ENCODE assay signal across 20 cellular contexts in genomic region chr17:77151236-77151635, GRCh38. TPM values are rescaled to one million over a fixed set of nuclear protein-coding genes. Genes with fewer than 3 reads are reported as not detected.
DNase-seq lines count a peak whose midpoint lies in the region; ATAC-seq, FAIRE-seq and TF ChIP-seq lines count a peak whose summit lies in the region.
"Had no signal": no experiment of that assay in that cellular context is flagged by ENCODE, and none has a peak within 500 bp of the region (broad histone marks: within the 10 kb centered on the region; RNA-seq: fewer than 3 reads in every experiment).

No MANE protein-coding gene starts in this region.

- no peaks in the 10 kb centered on the region for H3K9me3 ChIP-seq in left ventricle myocardium inferior (replicated peaks)
- no peaks in the 10 kb centered on the region for H3K9me3 ChIP-seq in endothelial cell of umbilical vein (replicated peaks; ENCODE audit: control insufficient read depth, insufficient read depth, low read length)
- no peaks in the 10 kb centered on the region for H3K9me3 ChIP-seq in vagina

- no peaks in the 10 kb centered on the region for H3K9me3 Mint-ChIP-seq in chondrocyte (ENCODE audit: low read depth)
- H3K9me3 Mint-ChIP-seq: CD4-positive, alpha-beta T cell; dendritic cell treated with granulocyte-macrophage colony-stimulating factor and Interleukin-4, amounts not matched to agents 40 ng/mL and 50 ng/mL, for 4 days had no signal

- peaks cover 100% of the 10 kb centered on the region for H3K79me2 ChIP-seq in endothelial cell of umbilical vein (ENCODE audit: control insufficient read depth, insufficient read depth, low read length)

- CTCF ChIA-PET in endothelial cell of umbilical vein (lab: Charles Lee) = interaction anchor here (1.7 to 1.8 kb wide), 2 partner anchors 9 to 63 kb away, joined by 4 to 9 read pairs; no protein-coding TSS in a partner anchor

- no peak overlapping the region for H3K4me3 Mint-ChIP-seq in chondrocyte (ENCODE audit: unreplicated experiment)
- H3K4me3 Mint-ChIP-seq: CD4-positive, alpha-beta T cell; dendritic cell treated with granulocyte-macrophage colony-stimulating factor and Interleukin-4, amounts not matched to agents 40 ng/mL and 50 ng/mL, for 4 days had no signal

- no peak for FAIRE-seq in endothelial cell of umbilical vein (lab: Jason Lieb, UNC)
- FAIRE-seq: A204.1, islet of Langerhans, small intestine had no signal

- H3K36me3 ChIP-seq in left ventricle myocardium inferior = peaks cover 30% of the 10 kb centered on the region
- H3K36me3 ChIP-seq in endothelial cell of umbilical vein (ENCODE audit: control insufficient read depth in 2 of 2, extremely low read depth in 1 of 2, insufficient read depth in 2 of 2, low read length in 2 of 2) = peaks cover 34 to 46% of the 10 kb centered on the region in 2 experiments
- peaks cover 0 to 17% of the 10 kb centered on the region in 2 donors for H3K36me3 ChIP-seq in vagina

- no peak overlapping the region for H3K4me2 ChIP-seq in endothelial cell of umbilical vein (ENCODE audit: insufficient read depth, low read length)

- H3K27ac ChIP-seq in left ventricle myocardium inferior (replicated peaks) (peak overlapping the region; percentile 92), endothelial cell of umbilical vein (ENCODE audit: insufficient read depth, low read depth, low read length) (peak overlapping the region; percentile 18), vagina (peak overlapping the region; percentile 51)

- no peak for ATAC-seq in Right ventricle myocardium inferior

- H3K9me1 ChIP-seq in endothelial cell of umbilical vein (replicated peaks; ENCODE audit: control insufficient read depth, extremely low read depth, insufficient read depth, low read length) = no peaks in the 10 kb centered on the region

- H3K4me1 Mint-ChIP-seq in chondrocyte (ENCODE audit: low read depth) = peaks cover 38% of the 10 kb centered on the region

- intact Hi-C loops in left ventricle myocardium inferior (cut with micrococcal nuclease) = no loop called here
- intact Hi-C loops in Right ventricle myocardium inferior (cut with DNase I) = no loop called here
- intact Hi-C loops in endothelial cell of umbilical vein (cut with micrococcal nuclease) = no loop called here
- intact Hi-C loops in vagina (cut with DNase I) = no loop called here

- H3K27me3 ChIP-seq in left ventricle myocardium inferior (ENCODE audit: low read depth) = no peaks in the 10 kb centered on the region
- H3K27me3 ChIP-seq in endothelial cell of umbilical vein (ENCODE audit: control insufficient read depth in 2 of 2, insufficient read depth in 2 of 2, low read length in 2 of 2) = no peaks in the 10 kb centered on the region
- no peaks in the 10 kb centered on the region for H3K27me3 ChIP-seq in vagina

- H3K27me3 Mint-ChIP-seq in chondrocyte (ENCODE audit: low read depth) = no peaks in the 10 kb centered on the region
- H3K27me3 Mint-ChIP-seq: CD4-positive, alpha-beta T cell; dendritic cell treated with granulocyte-macrophage colony-stimulating factor and Interleukin-4, amounts not matched to agents 40 ng/mL and 50 ng/mL, for 4 days had no signal

- H3K9ac ChIP-seq in endothelial cell of umbilical vein (replicated peaks; ENCODE audit: extremely low read depth, insufficient read depth, low read length) = no peak overlapping the region

- TF ChIP-seq POLR2A in endothelial cell of umbilical vein (IDR thresholded peaks at IDR 0.05; ENCODE audit: low read depth, low read length) (no peak), vagina (IDR thresholded peaks at IDR 0.05) (no peak)

- H3K4me3 ChIP-seq in left ventricle myocardium inferior (peak overlapping the region; percentile 84), endothelial cell of umbilical vein (replicated peaks in 1 of 3; ENCODE audit: insufficient read depth in 1 of 3, low read depth in 1 of 3, low read length in 3 of 3) (no peak overlapping the region), vagina (no peak overlapping the region)

- peaks cover 8% of the 10 kb centered on the region for H4K20me1 ChIP-seq in endothelial cell of umbilical vein (replicated peaks; ENCODE audit: control insufficient read depth, extremely low read depth, insufficient read depth, low read length)

- H3K4me1 ChIP-seq in left ventricle myocardium inferior (peaks cover 98% of the 10 kb centered on the region), endothelial cell of umbilical vein (ENCODE audit: control insufficient read depth, extremely low read depth, insufficient read depth, low read length) (peaks cover 71% of the 10 kb centered on the region), vagina (peaks cover 57% of the 10 kb centered on the region)

- dilution Hi-C loops in endothelial cell of umbilical vein (cut with MboI; ENCODE audit: extremely low pct_ligation_motif_present, low sequenced_read_pairs) = no loop called here

- POLR2A ChIA-PET in endothelial cell of umbilical vein (lab: Charles Lee) = no interaction called here

- DNase-seq in left ventricle myocardium inferior = no peak
- no peak for DNase-seq in Right ventricle myocardium inferior (ENCODE audit: missing footprints)
- DNase-seq in endothelial cell of umbilical vein (ENCODE audit: low read depth, low spot score) = no peak
- peak; percentile 57 for DNase-seq in pons (ENCODE audit: low spot score)
- DNase-seq in vagina (ENCODE audit: extremely low spot score in 2 of 2) = no peak
- DNase-seq in occipital lobe (lab: John Stamatoyannopoulos, UW) = no peak
- no peak for DNase-seq in chondrocyte (ENCODE audit: low spot score)
- no peak for DNase-seq in activated gamma-delta T cell (lab: John Stamatoyannopoulos, UW)
- DNase-seq: activated gamma-delta T cell treated with Interleukin-2 at 50 U/mL for 16 hours; CD4-positive, alpha-beta T cell; DMS79; H7; KG1; NCI-H69; small intestine; T-helper 9 cell; trophoblast cell had no signal

- no TSS peak for BruUV-seq in endothelial cell of umbilical vein (replicated peaks; lab: Mats Ljungman, UMichigan)

- TF ChIP-seq CTCF in left ventricle myocardium inferior (IDR thresholded peaks at IDR 0.05; ENCODE audit: borderline replicate concordance) (no peak), endothelial cell of umbilical vein (IDR thresholded peaks at IDR 0.05; ENCODE audit: extremely low read depth in 1 of 2, insufficient read depth in 1 of 2, low read depth in 1 of 2, low read length in 2 of 2) (no peak), vagina (IDR thresholded peaks at IDR 0.05) (no peak), chondrocyte (IDR thresholded peaks at IDR 0.05) (no peak)

- H3K36me3 Mint-ChIP-seq in chondrocyte (ENCODE audit: low read depth) = peaks cover 14% of the 10 kb centered on the region

- no peak overlapping the region for H3K27ac Mint-ChIP-seq in chondrocyte (ENCODE audit: unreplicated experiment)
- H3K27ac Mint-ChIP-seq: CD4-positive, alpha-beta T cell; dendritic cell treated with granulocyte-macrophage colony-stimulating factor and Interleukin-4, amounts not matched to agents 40 ng/mL and 50 ng/mL, for 4 days had no signal

- H2AFZ ChIP-seq in endothelial cell of umbilical vein (ENCODE audit: low read depth, low read length) = no peak overlapping the region

TF ChIP-seq in endothelial cell of umbilical vein, 7 proteins besides CTCF, POLR2A, EP300 and RAD21:
- TF ChIP-seq JUN (IDR thresholded peaks at IDR 0.05; ENCODE audit: borderline replicate concordance, insufficient read depth, insufficient read length, low read depth) = no peak
- TF ChIP-seq GATA2 (IDR thresholded peaks at IDR 0.05; ENCODE audit: insufficient read depth, insufficient read length, low read depth, low read length) = no peak
- no peak for TF ChIP-seq FOS (IDR thresholded peaks at IDR 0.05; ENCODE audit: borderline replicate concordance, insufficient read depth, low read length)
- no peak for TF ChIP-seq EZH2 (IDR thresholded peaks at IDR 0.05; ENCODE audit: borderline replicate concordance, low read depth, low read length, severe bottlenecking)
- no peak for TF ChIP-seq MYC (IDR thresholded peaks at IDR 0.05; ENCODE audit: low read depth, low read length)
- no peak for TF ChIP-seq POLR2AphosphoS5 (IDR thresholded peaks at IDR 0.05; ENCODE audit: insufficient read depth, low read depth, low read length)
- TF ChIP-seq MAX (IDR thresholded peaks at IDR 0.05; ENCODE audit: insufficient read depth, insufficient read length) = no peak

RNA-seq across cellular contexts. Expression of gene SEC14L1, which starts 10.5 kb away (rescaled TPM):
- total RNA-seq in left ventricle myocardium inferior (55.5 TPM), Right ventricle myocardium inferior (65.5 TPM), endothelial cell of umbilical vein (606 and 631 TPM in 2 replicates), vagina (40.5 TPM), occipital lobe (66.9 TPM), chondrocyte (47.1 to 60.0 TPM (median 51.8 TPM) in 3 replicates)
- polyA plus RNA-seq in endothelial cell of umbilical vein = 215 and 276 TPM in 2 replicates
- polyA plus RNA-seq in endothelial cell of umbilical vein (2011; cell fraction: cytosol; rRNA removed) = 185 and 188 TPM in 2 replicates
- 360 and 367 TPM in 2 replicates for polyA plus RNA-seq in endothelial cell of umbilical vein (2011; cell fraction: nucleus; rRNA removed)
- polyA plus RNA-seq in endothelial cell of umbilical vein (2012) = 277 and 279 TPM in 2 replicates
- 250 TPM in 2 replicates for polyA minus RNA-seq in endothelial cell of umbilical vein
- 19.9 TPM for polyA minus RNA-seq in endothelial cell of umbilical vein (2011; cell fraction: cytosol; rRNA and poly(A)+ RNA removed)
- polyA minus RNA-seq in endothelial cell of umbilical vein (2011; cell fraction: nucleus; rRNA and poly(A)+ RNA removed) = 378 and 398 TPM in 2 replicates

Comparison
In these comparisons a context has a peak if more than half of its experiments do, and no peak if none do; other contexts are left out.
1. H3K27ac ChIP-seq: peak in every context shown above with its lines; median percentile 92 in left ventricle myocardium inferior; 51 in vagina; 18 in endothelial cell of umbilical vein.